8 cellular contexts compared by ENCODE assay signal in the genomic region with DNA sequence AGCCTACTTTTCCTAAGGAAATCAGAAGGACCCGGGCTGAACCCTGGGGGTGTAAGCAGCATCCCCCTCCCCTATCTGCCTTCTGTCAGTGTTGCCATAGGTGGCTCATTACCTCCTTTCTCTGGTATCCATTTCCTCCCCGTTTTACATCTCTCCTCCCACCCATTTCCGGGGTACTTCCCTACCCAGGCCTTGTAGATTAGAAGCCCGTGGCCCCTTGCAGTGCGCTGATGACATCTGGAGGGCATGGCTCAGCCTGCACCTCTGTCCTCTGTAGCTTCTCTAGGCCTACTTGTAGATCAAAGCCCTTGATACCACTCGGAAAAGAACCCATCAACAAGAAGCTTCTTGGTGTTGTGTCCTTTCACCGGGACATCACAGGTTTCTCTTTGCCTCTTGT.
DNase-seq lines count a peak whose midpoint lies in the region; ATAC-seq lines count a peak whose summit lies in the region.

No MANE protein-coding gene starts in this region.

- no peaks in the 10 kb centered on the region for H3K36me3 Mint-ChIP-seq in CD4-positive, CD25-positive, alpha-beta regulatory T cell
- H3K36me3 Mint-ChIP-seq in activated naive CD8-positive, alpha-beta T cell treated with anti-CD3 and anti-CD28 coated beads, Interleukin-2, amount 50 U/mL, for 24 hours (ENCODE audit: low read depth) = peaks cover 14% of the 10 kb centered on the region

- peak; percentile 91 to 92 for ATAC-seq in CD4-positive, CD25-positive, alpha-beta regulatory T cell (ENCODE audit: low read depth in 2 of 2)
- peak; percentile 82 for ATAC-seq in GM21381 (IDR thresholded peaks at IDR 0.05; ENCODE audit: unreplicated experiment)
- peak; percentile 83 for ATAC-seq in activated naive CD8-positive, alpha-beta T cell treated with anti-CD3 and anti-CD28 coated beads, Interleukin-2, amount 50 U/mL, for 24 hours

- peak; percentile 31 to 87 (median 64) for DNase-seq in CD4-positive, CD25-positive, alpha-beta regulatory T cell
- peak; percentile 11 for DNase-seq in MV-4-11 (lab: John Stamatoyannopoulos, UW)
- peak; percentile 38 for DNase-seq in activated naive CD8-positive, alpha-beta T cell treated with anti-CD3 and anti-CD28 coated beads, Interleukin-2, amount 50 U/mL, for 24 hours
- DNase-seq in midbrain (lab: John Stamatoyannopoulos, UW) = no peak
- DNase-seq in substantia nigra (lab: John Stamatoyannopoulos, UW) = no peak
- DNase-seq in NCI-H748 (lab: John Stamatoyannopoulos, UW; ENCODE audit: unreplicated experiment) = no peak

- peak overlapping the region; percentile 28 to 72 (median 48) for H3K4me3 Mint-ChIP-seq in CD4-positive, CD25-positive, alpha-beta regulatory T cell
- no peak overlapping the region for H3K4me3 Mint-ChIP-seq in activated naive CD8-positive, alpha-beta T cell treated with anti-CD3 and anti-CD28 coated beads, Interleukin-2, amount 50 U/mL, for 24 hours

- peak overlapping the region; percentile 89 to 92 (median 92) for H3K27ac Mint-ChIP-seq in CD4-positive, CD25-positive, alpha-beta regulatory T cell
- H3K27ac Mint-ChIP-seq in activated naive CD8-positive, alpha-beta T cell treated with anti-CD3 and anti-CD28 coated beads, Interleukin-2, amount 50 U/mL, for 24 hours = peak overlapping the region; percentile 85

- H3K9me3 Mint-ChIP-seq in CD4-positive, CD25-positive, alpha-beta regulatory T cell = no peaks in the 10 kb centered on the region
- H3K9me3 Mint-ChIP-seq in activated naive CD8-positive, alpha-beta T cell treated with anti-CD3 and anti-CD28 coated beads, Interleukin-2, amount 50 U/mL, for 24 hours = no peaks in the 10 kb centered on the region

- H3K9me3 ChIP-seq in CD4-positive, CD25-positive, alpha-beta regulatory T cell (ENCODE audit: control insufficient read depth in 2 of 2, low read length in 2 of 2) = no peaks in the 10 kb centered on the region

- peak overlapping the region; percentile 72 for H3K27ac ChIP-seq in CD4-positive, CD25-positive, alpha-beta regulatory T cell (ENCODE audit: insufficient read depth, low read length, poor library complexity, severe bottlenecking)
- peak overlapping the region; percentile 17 for H3K27ac ChIP-seq in temporal lobe (ENCODE audit: low read depth, low read length)
- no peak overlapping the region for H3K27ac ChIP-seq in substantia nigra (ENCODE audit: low read depth, low read length, poor library complexity, severe bottlenecking)

- no peaks in the 10 kb centered on the region for H3K27me3 Mint-ChIP-seq in CD4-positive, CD25-positive, alpha-beta regulatory T cell
- no peaks in the 10 kb centered on the region for H3K27me3 Mint-ChIP-seq in activated naive CD8-positive, alpha-beta T cell treated with anti-CD3 and anti-CD28 coated beads, Interleukin-2, amount 50 U/mL, for 24 hours

- H3K36me3 ChIP-seq in CD4-positive, CD25-positive, alpha-beta regulatory T cell (ENCODE audit: control insufficient read depth, insufficient read depth, low read length) = no peaks in the 10 kb centered on the region

- H3K4me3 ChIP-seq in CD4-positive, CD25-positive, alpha-beta regulatory T cell (ENCODE audit: low read depth, low read length) = peak overlapping the region; percentile 52

- H3K27me3 ChIP-seq in CD4-positive, CD25-positive, alpha-beta regulatory T cell (ENCODE audit: control insufficient read depth, insufficient read depth, low read length) = no peaks in the 10 kb centered on the region

- peaks cover 26% of the 10 kb centered on the region for H3K4me1 ChIP-seq in CD4-positive, CD25-positive, alpha-beta regulatory T cell (ENCODE audit: control insufficient read depth, insufficient read depth, low read length, poor library complexity, severe bottlenecking)

- peaks cover 16 to 61% (median 23%) of the 10 kb centered on the region in 4 donors for H3K4me1 Mint-ChIP-seq in CD4-positive, CD25-positive, alpha-beta regulatory T cell
- H3K4me1 Mint-ChIP-seq in activated naive CD8-positive, alpha-beta T cell treated with anti-CD3 and anti-CD28 coated beads, Interleukin-2, amount 50 U/mL, for 24 hours = peaks cover 50% of the 10 kb centered on the region

Comparison
In these comparisons a context has a peak if more than half of its experiments do, and no peak if none do; other contexts are left out.
1. DNase-seq: peak in CD4-positive, CD25-positive, alpha-beta regulatory T cell (3 of 3), MV-4-11 (single experiment) and activated naive CD8-positive, alpha-beta T cell treated with anti-CD3 and anti-CD28 coated beads, Interleukin-2, amount 50 U/mL, for 24 hours (single experiment); none in midbrain (single experiment), substantia nigra (0 of 49) and NCI-H748 (single experiment).
2. Peak in every context shown above with its lines, with median percentiles within 50 percentile points of each other: ATAC-seq.